ENCODE assay signal across 11 cellular contexts in genomic region chr7:131538071-131538790, GRCh38. TPM values are rescaled to one million over a fixed set of nuclear protein-coding genes. Genes with fewer than 3 reads are reported as not detected.
DNase-seq lines count a peak whose midpoint lies in the region; ATAC-seq and TF ChIP-seq lines count a peak whose summit lies in the region.
"Had no signal": no experiment of that assay in that cellular context is flagged by ENCODE, and none has a peak within 500 bp of the region (broad histone marks: within the 10 kb centered on the region; RNA-seq: fewer than 3 reads in every experiment).

No MANE protein-coding gene starts in this region.

- DNase-seq in HPDE6-E6E7 (ENCODE audit: extremely low spot score), result peak; percentile 89
- peak in 1 of 4 donors; percentile 44 for DNase-seq in body of pancreas
- DNase-seq in islet precursor cell, result peak; percentile 80
- peak; percentile 52 for DNase-seq in spleen
- no peak for DNase-seq in UCSD-AML1 (lab: John Stamatoyannopoulos, UW; ENCODE audit: unreplicated experiment)
- no peak for DNase-seq in ecto neural progenitor cell (ENCODE audit: low spot score)
- no peak for DNase-seq in NCI-H1048 (lab: John Stamatoyannopoulos, UW)
- DNase-seq: central memory CD4-positive, alpha-beta T cell; DMS79 treated with DMSO at 0.1 percent for 48 hours; stimulated activated CD4-positive, alpha-beta T cell treated with anti-CD3 and anti-CD28 coated beads, Interleukin-12 subunit alpha, Interleukin-12 subunit beta, amount 100 ng/mL, for 4 hours had no signal

- 90 to 94% methylated on average over 9 to 12 of the region's 12 CpGs for WGBS in body of pancreas, 2 donors
- 87 to 91% (median 88%) methylated on average over 11 to 12 of the region's 12 CpGs for WGBS in spleen, 5 donors

- TF ChIP-seq CTCF in body of pancreas (IDR thresholded peaks at IDR 0.05) (no peak), spleen (IDR thresholded peaks at IDR 0.05 in 8 of 11, conservative IDR thresholded peaks at IDR 0.05 in 3 of 11) (no peak)

- intact Hi-C loops in body of pancreas (cut with DNase I), result no loop called here
- intact Hi-C loops in spleen (cut with DNase I; ENCODE audit: low total_unique reads), result no loop called here

- H3K36me3 ChIP-seq in body of pancreas (replicated peaks in 1 of 2; ENCODE audit: insufficient read depth in 1 of 2, low read depth in 2 of 2), result no peaks in the 10 kb centered on the region
- H3K36me3 ChIP-seq in spleen, result no peaks in the 10 kb centered on the region

- H3K27ac ChIP-seq in body of pancreas (peak overlapping the region; percentile 66 to 86 (median 84)), spleen (no peak overlapping the region)

- H3K4me3 ChIP-seq in body of pancreas (no peak overlapping the region), spleen (no peak overlapping the region)

- H3K9me3 ChIP-seq in body of pancreas (no peaks in the 10 kb centered on the region), spleen (no peaks in the 10 kb centered on the region)

- ATAC-seq in body of pancreas, result no peak
- ATAC-seq in GM18519 (IDR thresholded peaks at IDR 0.05; ENCODE audit: low FRiP score, unreplicated experiment), result no peak

- H3K4me1 ChIP-seq in body of pancreas (peaks cover 100% of the 10 kb centered on the region), spleen (peaks cover 0 to 26% (median under 1%) of the 10 kb centered on the region in 6 donors)

- no peaks in the 10 kb centered on the region for H3K27me3 ChIP-seq in body of pancreas
- H3K27me3 ChIP-seq in spleen (replicated peaks in 1 of 7), result no peaks in the 10 kb centered on the region

- TF ChIP-seq POLR2A in body of pancreas (IDR thresholded peaks at IDR 0.05), result no peak
- no peak for TF ChIP-seq POLR2A in spleen (IDR thresholded peaks at IDR 0.05)

RNA-seq across cellular contexts. Expression of gene PODXL, which starts 18.2 kb away (rescaled TPM):
- 100 to 1,000 TPM in 1 of 2 donors, 10 to 100 TPM in 1; 36.9 to 106 TPM for total RNA-seq in body of pancreas
- 10 to 100 TPM; 12.8 to 27.5 (median 18.7) TPM for total RNA-seq in spleen
- polyA plus RNA-seq in spleen, result 1 to 10 TPM; 1.9 to 5.0 (median 2.9) TPM

Comparison
In these comparisons a context has a peak if more than half of its experiments do, and no peak if none do; other contexts are left out.
1. DNase-seq: peak in HPDE6-E6E7 (single experiment), islet precursor cell (single experiment) and spleen (single experiment); none in UCSD-AML1 (single experiment), ecto neural progenitor cell (single experiment) and NCI-H1048 (single experiment).
2. H3K27ac ChIP-seq: peak in body of pancreas (4 of 4); none in spleen (0 of 8).